20 cellular contexts compared by ENCODE assay signal in the genomic region with DNA sequence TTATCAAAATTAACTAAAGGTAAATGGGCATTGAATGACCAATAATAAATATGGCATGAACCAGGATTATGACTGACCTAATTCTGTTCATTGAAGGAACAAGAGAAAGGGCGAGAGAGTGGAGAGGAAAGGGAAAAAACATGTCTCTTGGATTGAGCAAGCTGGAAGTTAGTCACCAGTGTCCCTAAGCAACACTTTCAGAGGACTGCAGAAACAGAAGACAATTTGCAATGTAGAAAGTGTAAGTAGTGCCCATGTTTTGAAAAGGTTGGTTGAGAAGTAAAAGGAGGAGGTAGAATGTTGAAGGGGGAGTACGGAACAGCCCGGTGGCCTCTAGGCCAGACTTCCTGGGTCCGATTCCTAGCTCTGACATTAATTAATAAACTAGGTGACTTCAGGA.
DNase-seq lines count a peak whose midpoint lies in the region; ATAC-seq, FAIRE-seq and TF ChIP-seq lines count a peak whose summit lies in the region.
"Had no signal": no experiment of that assay in that cellular context is flagged by ENCODE, and none has a peak within 500 bp of the region (broad histone marks: within the 10 kb centered on the region; RNA-seq: fewer than 3 reads in every experiment).

No MANE protein-coding gene starts in this region.

- H3K4me1 ChIP-seq in smooth muscle cell (ENCODE audit: low read depth), result peaks cover 3% of the 10 kb centered on the region
- no peaks in the 10 kb centered on the region for H3K4me1 ChIP-seq in pancreas
- H3K4me1 ChIP-seq: A549 had no signal

- peaks cover 4% of the 10 kb centered on the region for H3K4me1 Mint-ChIP-seq in activated T-cell treated with anti-CD3 and anti-CD28 coated beads, Interleukin-2, amount 50 U/mL, for 72 hours (ENCODE audit: low read depth)
- H3K4me1 Mint-ChIP-seq: neural progenitor cell; stimulated activated effector memory CD8-positive, alpha-beta T cell treated with anti-CD3 and anti-CD28 coated beads, Interleukin-12 subunit alpha, Interleukin-12 subunit beta, amount 100 ng/mL, for 72 hours had no signal

- H3K9me3 ChIP-seq in SK-N-MC (ENCODE audit: low read depth, low read length) (no peaks in the 10 kb centered on the region), smooth muscle cell (replicated peaks; ENCODE audit: low read depth) (no peaks in the 10 kb centered on the region), pancreas (no peaks in the 10 kb centered on the region)
- H3K9me3 ChIP-seq: A549, tibial artery had no signal

- intact Hi-C loops in pancreas (cut with DNase I), result no loop called here

- no peaks in the 10 kb centered on the region for H3K36me3 Mint-ChIP-seq in activated T-cell treated with anti-CD3 and anti-CD28 coated beads, Interleukin-2, amount 50 U/mL, for 72 hours (ENCODE audit: insufficient read depth in 2 of 2)
- H3K36me3 Mint-ChIP-seq: mesothelial cell of epicardium; neural progenitor cell; stimulated activated effector memory CD8-positive, alpha-beta T cell treated with anti-CD3 and anti-CD28 coated beads, Interleukin-12 subunit alpha, Interleukin-12 subunit beta, amount 100 ng/mL, for 72 hours had no signal

- peak overlapping the region; percentile 100 for H3K27ac ChIP-seq in SK-N-MC
- no peak overlapping the region for H3K27ac ChIP-seq in smooth muscle cell (ENCODE audit: low read depth)
- no peak overlapping the region for H3K27ac ChIP-seq in pancreas
- H3K27ac ChIP-seq: A549, neural progenitor cell, tibial artery had no signal

- H3K36me3 ChIP-seq in SK-N-MC (ENCODE audit: insufficient read depth, low read length) (no peaks in the 10 kb centered on the region), smooth muscle cell (ENCODE audit: low read depth) (no peaks in the 10 kb centered on the region), pancreas (no peaks in the 10 kb centered on the region)
- H3K36me3 ChIP-seq: neural progenitor cell, tibial artery had no signal

- FAIRE-seq in pancreas (lab: Jason Lieb, UNC), result no peak
- FAIRE-seq: A549, endothelial cell of umbilical vein had no signal

- H3K4me3 ChIP-seq in SK-N-MC (no peak overlapping the region), smooth muscle cell (no peak overlapping the region), pancreas (no peak overlapping the region)
- H3K4me3 ChIP-seq: A549, neural progenitor cell, tibial artery had no signal

- peak; percentile 28 to 52 for ATAC-seq in activated T-cell treated with anti-CD3 and anti-CD28 coated beads, Interleukin-2, amount 50 U/mL, for 72 hours (replicated peaks in 1 of 2)
- ATAC-seq in HG02798 (IDR thresholded peaks at IDR 0.05; ENCODE audit: poor library complexity, unreplicated experiment) (no peak), HG03457 (IDR thresholded peaks at IDR 0.05; ENCODE audit: unreplicated experiment) (no peak), pancreas (no peak)
- ATAC-seq: A549 had no signal

- no peaks in the 10 kb centered on the region for H4K20me1 ChIP-seq in smooth muscle cell (ENCODE audit: low read depth)

- peak overlapping the region; percentile 5 for H2AFZ ChIP-seq in smooth muscle cell (ENCODE audit: low read depth)
- H2AFZ ChIP-seq: neural progenitor cell had no signal

- H3K79me2 ChIP-seq in smooth muscle cell (ENCODE audit: low read depth), result no peaks in the 10 kb centered on the region

- no peaks in the 10 kb centered on the region for H3K27me3 ChIP-seq in smooth muscle cell (ENCODE audit: low read depth)
- no peaks in the 10 kb centered on the region for H3K27me3 ChIP-seq in pancreas
- H3K27me3 ChIP-seq: neural progenitor cell, tibial artery had no signal

- 94% methylated on average over 4 of the region's 4 CpGs for WGBS in smooth muscle cell (ENCODE audit: low lambda C conversion rate)
- WGBS in pancreas, 2 donors, result 77 to 83% methylated on average over 4 of the region's 4 CpGs

- no peaks in the 10 kb centered on the region for H3F3A ChIP-seq in smooth muscle cell (ENCODE audit: low read depth)

- H3K27ac Mint-ChIP-seq in activated T-cell treated with anti-CD3 and anti-CD28 coated beads, Interleukin-2, amount 50 U/mL, for 72 hours, result no peak overlapping the region
- H3K27ac Mint-ChIP-seq: CD8-positive, alpha-beta memory T cell; mesothelial cell of epicardium; neural progenitor cell; stimulated activated effector memory CD8-positive, alpha-beta T cell treated with anti-CD3 and anti-CD28 coated beads, Interleukin-12 subunit alpha, Interleukin-12 subunit beta, amount 100 ng/mL, for 72 hours had no signal

- no peaks in the 10 kb centered on the region for H3K27me3 Mint-ChIP-seq in activated T-cell treated with anti-CD3 and anti-CD28 coated beads, Interleukin-2, amount 50 U/mL, for 72 hours (ENCODE audit: low read depth)

- H3K4me3 Mint-ChIP-seq in activated T-cell treated with anti-CD3 and anti-CD28 coated beads, Interleukin-2, amount 50 U/mL, for 72 hours, result no peak overlapping the region
- H3K4me3 Mint-ChIP-seq: CD8-positive, alpha-beta memory T cell; mesothelial cell of epicardium; neural progenitor cell; stimulated activated effector memory CD8-positive, alpha-beta T cell treated with anti-CD3 and anti-CD28 coated beads, Interleukin-12 subunit alpha, Interleukin-12 subunit beta, amount 100 ng/mL, for 72 hours had no signal

- no peak overlapping the region for H3K4me2 ChIP-seq in smooth muscle cell
- H3K4me2 ChIP-seq: A549, neural progenitor cell had no signal

- H3K9ac ChIP-seq in SK-N-MC (ENCODE audit: insufficient read length) (peak overlapping the region; percentile 33), smooth muscle cell (ENCODE audit: low read depth) (no peak overlapping the region)
- H3K9ac ChIP-seq: neural progenitor cell had no signal

- H3K9me3 Mint-ChIP-seq in activated T-cell treated with anti-CD3 and anti-CD28 coated beads, Interleukin-2, amount 50 U/mL, for 72 hours, result no peaks in the 10 kb centered on the region
- H3K9me3 Mint-ChIP-seq: CD8-positive, alpha-beta memory T cell; mesothelial cell of epicardium; neural progenitor cell; stimulated activated effector memory CD8-positive, alpha-beta T cell treated with anti-CD3 and anti-CD28 coated beads, Interleukin-12 subunit alpha, Interleukin-12 subunit beta, amount 100 ng/mL, for 72 hours had no signal

- DNase-seq in activated T-cell treated with anti-CD3 and anti-CD28 coated beads, Interleukin-2, amount 50 U/mL, for 72 hours, result no peak
- DNase-seq in activated T-cell treated with anti-CD3 and anti-CD28 coated beads for 4 hours, result no peak
- peak; percentile 17 for DNase-seq in HCEC 1CT
- no peak for DNase-seq in SK-N-MC (ENCODE audit: low read depth, low spot score)
- DNase-seq in smooth muscle cell (lab: John Stamatoyannopoulos, UW; ENCODE audit: unreplicated experiment), result no peak
- DNase-seq in pancreas, result no peak
- DNase-seq: foreskin melanocyte; left cardiac atrium; NCI-H187 treated with DMSO at 0.1 percent for 48 hours; SHP77; stimulated activated CD4-positive, alpha-beta T cell treated with anti-CD3 and anti-CD28 coated beads, Interleukin-12 subunit alpha, Interleukin-12 subunit beta, amount 100 ng/mL, for 4 hours; tibial artery had no signal

- TF ChIP-seq CTCF in smooth muscle cell (IDR thresholded peaks at IDR 0.05; ENCODE audit: borderline replicate concordance, insufficient read depth, poor library complexity, severe bottlenecking) (no peak), pancreas (IDR thresholded peaks at IDR 0.05) (no peak)

Comparison
In these comparisons a context has a peak if more than half of its experiments do, and no peak if none do; other contexts are left out.
1. ATAC-seq: peak in activated T-cell treated with anti-CD3 and anti-CD28 coated beads, Interleukin-2, amount 50 U/mL, for 72 hours (2 of 2); none in HG02798 (single experiment), HG03457 (single experiment) and pancreas (0 of 4).